Comparison of ENCODE assay signal across 20 cellular contexts in genomic region chr1:203526572-203526971, GRCh38. TPM values are rescaled to one million over a fixed set of nuclear protein-coding genes. Genes with fewer than 3 reads are reported as not detected.
DNase-seq lines count a peak whose midpoint lies in the region; ATAC-seq, FAIRE-seq and TF ChIP-seq lines count a peak whose summit lies in the region.
"Had no signal": no experiment of that assay in that cellular context is flagged by ENCODE, and none has a peak within 500 bp of the region (broad histone marks: within the 10 kb centered on the region; RNA-seq: fewer than 3 reads in every experiment).

No MANE protein-coding gene starts in this region.

- H3K4me3 ChIP-seq in H1 (ENCODE audit: extremely low read depth in 1 of 4, insufficient read depth in 2 of 4, low read depth in 3 of 4, low read length in 4 of 4) (no peak overlapping the region), Karpas-422 (ENCODE audit: low read length) (no peak overlapping the region)
- H3K4me3 ChIP-seq: body of pancreas, GM12878, thoracic aorta had no signal

- H3K9me2 ChIP-seq in Karpas-422 (replicated peaks; ENCODE audit: insufficient read depth, low read length), result no peaks in the 10 kb centered on the region

- H3K27me3 Mint-ChIP-seq in neural crest cell (ENCODE audit: low read depth) (no peaks in the 10 kb centered on the region), chondrocyte (ENCODE audit: low read depth) (no peaks in the 10 kb centered on the region)

- no peak overlapping the region for H3K14ac ChIP-seq in H1 (ENCODE audit: insufficient read length)

- FAIRE-seq in H1 (lab: Jason Lieb, UNC), result no peak
- FAIRE-seq: GM12878 had no signal

- H3K27ac ChIP-seq in H1 (ENCODE audit: low read depth, low read length) (no peak overlapping the region), Karpas-422 (ENCODE audit: low read length) (no peak overlapping the region)
- H3K27ac ChIP-seq: body of pancreas, thoracic aorta had no signal

- H2AK5ac ChIP-seq in H1 (ENCODE audit: low read depth, low read length), result peak overlapping the region; percentile 99

- peak overlapping the region; percentile 95 for H3K56ac ChIP-seq in H1 (replicated peaks; ENCODE audit: insufficient read length, low read depth, low read length)

- CTCF ChIA-PET in H1 (lab: Charles Lee; ENCODE audit: partially characterized antibody), result interaction anchor here (0.6 to 3.7 kb wide), 12 partner anchors 10 to 175 kb away, joined by 3 to 22 read pairs (median 5); no protein-coding TSS in a partner anchor

- H3K27ac Mint-ChIP-seq in neural crest cell (ENCODE audit: unreplicated experiment) (peak overlapping the region; percentile 57), chondrocyte (ENCODE audit: unreplicated experiment) (no peak overlapping the region)
- H3K27ac Mint-ChIP-seq: activated naive CD4-positive, alpha-beta T cell treated with anti-CD3 and anti-CD28 coated beads for 36 hours; CD14-positive monocyte had no signal

- H3K9ac ChIP-seq in H1 (replicated peaks in 1 of 4; ENCODE audit: extremely low read depth in 1 of 4, low read depth in 3 of 4, low read length in 3 of 4) (no peak overlapping the region; a peak in 1 of 7 replicates), Karpas-422 (ENCODE audit: low read length) (no peak overlapping the region)

- H2BK15ac ChIP-seq in H1 (ENCODE audit: low read length), result 0 out of 2 replicates have a peak overlapping the region, but pooled peaks have one; percentile 99

- TF ChIP-seq RAD21 in H1 (IDR thresholded peaks at IDR 0.05 in 1 of 2, conservative IDR thresholded peaks at IDR 0.05 in 1 of 2; ENCODE audit: low read depth in 2 of 2, low read length in 2 of 2), result no peak

- H3K4me3 Mint-ChIP-seq in neural crest cell (no peak overlapping the region), chondrocyte (ENCODE audit: unreplicated experiment) (no peak overlapping the region)
- H3K4me3 Mint-ChIP-seq: activated naive CD4-positive, alpha-beta T cell treated with anti-CD3 and anti-CD28 coated beads for 36 hours; CD14-positive monocyte; naive B cell had no signal

- H3K4ac ChIP-seq in H1 (replicated peaks; ENCODE audit: insufficient read length, low read depth, low read length), result no peak overlapping the region

- H3K36me3 ChIP-seq in H1 (ENCODE audit: control insufficient read depth in 2 of 4, insufficient read depth in 4 of 4, low read length in 3 of 4) (no peaks in the 10 kb centered on the region), Karpas-422 (ENCODE audit: insufficient read depth, low read length) (no peaks in the 10 kb centered on the region)
- H3K36me3 ChIP-seq: thoracic aorta had no signal

- H4K20me1 ChIP-seq in H1 (replicated peaks in 1 of 2; ENCODE audit: control insufficient read depth in 1 of 2, insufficient read depth in 2 of 2, low read length in 2 of 2) (peaks cover 0 to 2% of the 10 kb centered on the region in 2 experiments), Karpas-422 (ENCODE audit: insufficient read depth, low read depth, low read length) (no peaks in the 10 kb centered on the region)

- POLR2A ChIA-PET in H1 (lab: Charles Lee; ENCODE audit: partially characterized antibody), result interaction anchor here (0.8 kb wide), 1 partner anchor 9 kb away, joined by 4 read pairs; no protein-coding TSS in a partner anchor

- no peak for ATAC-seq in HG03280 (IDR thresholded peaks at IDR 0.05; ENCODE audit: unreplicated experiment)
- ATAC-seq: body of pancreas, GM12878, left lobe of liver had no signal

- no peak for TF ChIP-seq CTCF in H1 (IDR thresholded peaks at IDR 0.05; ENCODE audit: control extremely low read depth in 1 of 3, insufficient read depth in 1 of 3, low read depth in 1 of 3, low read length in 3 of 3)
- TF ChIP-seq CTCF in neural crest cell (conservative IDR thresholded peaks at IDR 0.05), result no peak
- no peak for TF ChIP-seq CTCF in chondrocyte (IDR thresholded peaks at IDR 0.05)

- no peak overlapping the region for H3K23ac ChIP-seq in H1 (ENCODE audit: insufficient read length)

- H3K23me2 ChIP-seq in H1 (ENCODE audit: low read depth, low read length), result peaks cover 9% of the 10 kb centered on the region; the same call in 1 of the 2 replicates

- no peaks in the 10 kb centered on the region for H3K79me2 ChIP-seq in H1 (ENCODE audit: control insufficient read depth in 1 of 2, insufficient read depth in 2 of 2, low read length in 2 of 2)
- H3K79me2 ChIP-seq in Karpas-422 (ENCODE audit: low read length), result no peaks in the 10 kb centered on the region

- TF ChIP-seq EP300 in H1 (IDR thresholded peaks at IDR 0.05; ENCODE audit: borderline replicate concordance in 1 of 2, low read depth in 2 of 2, low read length in 2 of 2), result no peak

- no peaks in the 10 kb centered on the region for H3K9me3 Mint-ChIP-seq in neural crest cell
- no peaks in the 10 kb centered on the region for H3K9me3 Mint-ChIP-seq in chondrocyte (ENCODE audit: low read depth)
- H3K9me3 Mint-ChIP-seq: activated naive CD4-positive, alpha-beta T cell treated with anti-CD3 and anti-CD28 coated beads for 36 hours; naive B cell had no signal

- no peak overlapping the region for H3K18ac ChIP-seq in H1 (ENCODE audit: extremely low read depth, low read length)

- H3K4me1 ChIP-seq in H1 (replicated peaks in 1 of 4; ENCODE audit: control insufficient read depth in 3 of 4, insufficient read depth in 4 of 4, low read length in 3 of 4), result peaks cover 7 to 21% (median 18%) of the 10 kb centered on the region in 4 experiments
- no peaks in the 10 kb centered on the region for H3K4me1 ChIP-seq in Karpas-422 (ENCODE audit: low read length)

- H3K4me1 Mint-ChIP-seq in neural crest cell (peaks cover 51% of the 10 kb centered on the region), chondrocyte (ENCODE audit: low read depth) (peaks cover 62% of the 10 kb centered on the region)

- peaks cover 0 to 5% (median 4%) of the 10 kb centered on the region in 4 experiments; a peak in 3 of 7 replicates for H3K27me3 ChIP-seq in H1 (replicated peaks in 1 of 4; ENCODE audit: control insufficient read depth in 3 of 4, extremely low read depth in 1 of 4, insufficient read depth in 3 of 4, low read length in 3 of 4)
- H3K27me3 ChIP-seq in Karpas-422 (ENCODE audit: low read length), result no peaks in the 10 kb centered on the region
- H3K27me3 ChIP-seq: body of pancreas had no signal

- DNase-seq in NCI-H82 (lab: John Stamatoyannopoulos, UW) (peak; percentile 57), NCI-H82 treated with DMSO at 0.1 percent for 48 hours (lab: John Stamatoyannopoulos, UW; ENCODE audit: unreplicated experiment) (no peak), H1 (ENCODE audit: low read depth in 1 of 2, low spot score in 2 of 2) (no peak), neural crest cell (ENCODE audit: low read depth, low spot score) (no peak), putamen (ENCODE audit: low spot score) (no peak), Karpas-422 (no peak), chondrocyte (ENCODE audit: low spot score) (no peak)
- DNase-seq: activated CD4-positive, alpha-beta T cell treated with anti-CD3 and anti-CD28 coated beads for 1 hour; activated CD8-positive, alpha-beta memory T cell treated with anti-CD3 and anti-CD28 coated beads, Interleukin-2, amount 50 U/mL, for 48 hours; activated naive CD4-positive, alpha-beta T cell treated with anti-CD3 and anti-CD28 coated beads for 36 hours; body of pancreas; naive B cell had no signal

- TF ChIP-seq POLR2A in H1 (IDR thresholded peaks at IDR 0.05; ENCODE audit: control extremely low read depth in 1 of 2, low read depth in 2 of 2, low read length in 2 of 2), result no peak

- H2BK12ac ChIP-seq in H1 (ENCODE audit: low read depth, low read length), result peak overlapping the region; percentile 93; the same call in 1 of the 2 replicates

- H3K36me3 Mint-ChIP-seq in neural crest cell (ENCODE audit: low read depth), result no peaks in the 10 kb centered on the region
- no peaks in the 10 kb centered on the region for H3K36me3 Mint-ChIP-seq in chondrocyte (ENCODE audit: low read depth)
- H3K36me3 Mint-ChIP-seq: CD14-positive monocyte, naive B cell had no signal

- peaks cover 4% of the 10 kb centered on the region; the same call in 1 of the 2 replicates for H3K79me1 ChIP-seq in H1 (ENCODE audit: low read depth, low read length)

- H3K4me2 ChIP-seq in H1 (ENCODE audit: insufficient read depth in 1 of 2, low read depth in 2 of 2, low read length in 2 of 2) (no peak overlapping the region), Karpas-422 (ENCODE audit: low read depth, low read length, poor library complexity, severe bottlenecking) (no peak overlapping the region)

- no peak overlapping the region for H4K5ac ChIP-seq in H1 (ENCODE audit: insufficient read length, low read depth, low read length)

- 0 out of 2 replicates have a peak overlapping the region, but pooled peaks have one; percentile 60 for H2BK5ac ChIP-seq in H1 (ENCODE audit: low read depth, low read length)

- 80% methylated on average over 6 of the region's 6 CpGs; no CpG with 5 or more reads in 1 of the 2 experiments for WGBS in H1 (ENCODE audit: extremely low coverage in 1 of 2, insufficient coverage in 1 of 2, insufficient read length in 1 of 2, insufficient replicate concordance in 2 of 2, low coverage in 1 of 2, low lambda C conversion rate in 2 of 2, missing lambda C conversion rate in 1 of 2), 2 experiments

- peak overlapping the region; percentile 64 for H4K91ac ChIP-seq in H1 (replicated peaks; ENCODE audit: insufficient read length, low read length)

- H2BK20ac ChIP-seq in H1 (ENCODE audit: low read length), result no peak overlapping the region

- H2BK120ac ChIP-seq in H1 (replicated peaks; ENCODE audit: low read depth, low read length), result no peak overlapping the region

- H4K8ac ChIP-seq in H1 (ENCODE audit: extremely low read depth, insufficient read depth, low read length), result no peak overlapping the region

- H2AFZ ChIP-seq in H1 (ENCODE audit: low read length), result no peak overlapping the region
- H2AFZ ChIP-seq in Karpas-422 (ENCODE audit: low read length), result no peak overlapping the region

- no peaks in the 10 kb centered on the region for H3K9me3 ChIP-seq in H1 (ENCODE audit: insufficient read depth in 2 of 2, low read depth in 1 of 2, low read length in 1 of 2)
- H3K9me3 ChIP-seq in Karpas-422 (ENCODE audit: low read length), result no peaks in the 10 kb centered on the region
- H3K9me3 ChIP-seq: body of pancreas, thoracic aorta had no signal

RNA-seq across cellular contexts. Expression of gene OPTC, which starts 32.6 kb away (rescaled TPM):
- total RNA-seq in H1 (2021; fragmentation: NEBNext Ultra II Directional; extraction: Animal tissue kit (Norgen Biotek cat#: 25700)), result 0.78 and 1.1 TPM in 2 replicates
- 2.8 and 4.0 TPM in 2 replicates for polyA plus RNA-seq in H1 (2011; rRNA removed)
- polyA plus RNA-seq in H1 (2011; cell fraction: cytosol; rRNA removed), result 1.6 TPM
- 2.0 TPM for polyA plus RNA-seq in H1 (2011; cell fraction: nucleus; rRNA removed)
- 1.4 to 3.3 TPM (median 2.5 TPM) in 4 replicates for polyA plus RNA-seq in H1 (2012, experiment 1 of 2)
- 2.1 TPM for polyA plus RNA-seq in H1 (2012, experiment 2 of 2)
- polyA plus RNA-seq in H1 (2013, experiment 1 of 2), result 1.8 TPM
- 2.0 TPM for polyA plus RNA-seq in H1 (2013, experiment 2 of 2)
- 1.0 and 2.9 TPM in 2 replicates for polyA minus RNA-seq in H1 (2011; rRNA and poly(A)+ RNA removed)
- polyA minus RNA-seq in H1 (2011; cell fraction: cytosol; rRNA and poly(A)+ RNA removed), result not detected
- polyA minus RNA-seq in H1 (2011; cell fraction: nucleus; rRNA and poly(A)+ RNA removed), result 0.50 TPM
- total RNA-seq in neural crest cell (not detected in 2 replicates), chondrocyte (not detected in 3 replicates)
- total RNA-seq in Karpas-422 (2014; rRNA removed; shearing (Covaris generic); ENCODE audit: low replicate concordance), result not detected in 2 replicates
- total RNA-seq: A172; activated naive CD4-positive, alpha-beta T cell treated with anti-CD3 and anti-CD28 coated beads for 36 hours; body of pancreas; GM12878; H4; left lobe of liver; renal cortical epithelial cell; thoracic aorta had no signal
- polyA plus RNA-seq: CD14-positive monocyte, GM12878 had no signal

RNA-seq across cellular contexts. Expression of gene PRELP, which starts 51.0 kb away (rescaled TPM):
- total RNA-seq in H1 (2021; fragmentation: NEBNext Ultra II Directional; extraction: Animal tissue kit (Norgen Biotek cat#: 25700)), result 0.13 and 0.19 TPM in 2 replicates
- polyA plus RNA-seq in H1 (2011; rRNA removed), result 0.23 and 0.28 TPM in 2 replicates
- polyA plus RNA-seq in H1 (2011; cell fraction: cytosol; rRNA removed), result 0.09 TPM
- 0.17 TPM for polyA plus RNA-seq in H1 (2011; cell fraction: nucleus; rRNA removed)
- polyA plus RNA-seq in H1 (2012, experiment 1 of 2), result 0.17 to 0.28 TPM (median 0.20 TPM) in 4 replicates
- polyA plus RNA-seq in H1 (2012, experiment 2 of 2), result 0.34 TPM
- polyA plus RNA-seq in H1 (2013, experiment 1 of 2), result 0.32 TPM
- polyA plus RNA-seq in H1 (2013, experiment 2 of 2), result 0.28 TPM
- polyA minus RNA-seq in H1 (2011; rRNA and poly(A)+ RNA removed), result 0.16 and 0.20 TPM in 2 replicates
- polyA minus RNA-seq in H1 (2011; cell fraction: cytosol; rRNA and poly(A)+ RNA removed), result not detected
- polyA minus RNA-seq in H1 (2011; cell fraction: nucleus; rRNA and poly(A)+ RNA removed), result 0.10 TPM
- total RNA-seq in neural crest cell (2.9 and 3.4 TPM in 2 replicates), chondrocyte (29.5 to 33.7 TPM (median 33.2 TPM) in 3 replicates)
- total RNA-seq in Karpas-422 (2014; rRNA removed; shearing (Covaris generic); ENCODE audit: low replicate concordance), result not detected in 2 replicates
- total RNA-seq: A172; activated naive CD4-positive, alpha-beta T cell treated with anti-CD3 and anti-CD28 coated beads for 36 hours; H4 had no signal
- polyA plus RNA-seq: CD14-positive monocyte had no signal
